16 cellular contexts compared by ENCODE assay signal in genomic region chr7:12357508-12357907, GRCh38.
DNase-seq lines count a peak whose midpoint lies in the region; ATAC-seq lines count a peak whose summit lies in the region.
"Had no signal": no experiment of that assay in that cellular context is flagged by ENCODE, and none has a peak within 500 bp of the region (broad histone marks: within the 10 kb centered on the region; RNA-seq: fewer than 3 reads in every experiment).

No MANE protein-coding gene starts in this region.

- DNase-seq in NCI-H2107 treated with DMSO at 0.1 percent for 48 hours (lab: John Stamatoyannopoulos, UW; ENCODE audit: unreplicated experiment): peak; percentile 20
- DNase-seq in NCI-H2107 (lab: John Stamatoyannopoulos, UW): no peak
- no peak for DNase-seq in activated CD4-positive, alpha-beta T cell treated with anti-CD3 and anti-CD28 coated beads, Interleukin-2, amount 50 U/mL, for 48 hours
- DNase-seq in NCI-H2029 treated with DMSO at 0.1 percent for 48 hours (lab: John Stamatoyannopoulos, UW): no peak
- no peak for DNase-seq in activated CD4-positive, alpha-beta T cell treated with anti-CD3 and anti-CD28 coated beads for 48 hours
- no peak for DNase-seq in NCI-H1694 (lab: John Stamatoyannopoulos, UW)
- DNase-seq: activated T-cell treated with anti-CD3 and anti-CD28 coated beads, Interleukin-2, amount 50 U/mL, for 48 hours; Caco-2; Karpas-422; mesendoderm; NCI-H2171 treated with DMSO at 0.1 percent for 48 hours; pancreas; PC-9; SW 1271 had no signal

- ATAC-seq in HG02642 (IDR thresholded peaks at IDR 0.05; ENCODE audit: poor library complexity, unreplicated experiment) (peak; percentile 83), HG03432 (IDR thresholded peaks at IDR 0.05; ENCODE audit: unreplicated experiment) (peak; percentile 93)
- ATAC-seq: pancreas had no signal
